Comparison of ENCODE assay signal across 8 cellular contexts in genomic region chr12:52139579-52140062, GRCh38. TPM values are rescaled to one million over a fixed set of nuclear protein-coding genes. Genes with fewer than 3 reads are reported as not detected.
DNase-seq lines count a peak whose midpoint lies in the region; ATAC-seq, FAIRE-seq and TF ChIP-seq lines count a peak whose summit lies in the region.

No MANE protein-coding gene starts in this region.

- POLR2A ChIA-PET in AG04450 (lab: Yijun Ruan, JAX) = no interaction called here

- H3K4me3 ChIP-seq in AG04450 (ENCODE audit: low read depth, low read length) (no peak overlapping the region), ascending aorta (no peak overlapping the region), right lobe of liver (no peak overlapping the region), sigmoid colon (no peak overlapping the region)

- ATAC-seq in right lobe of liver (peak; percentile 81 to 89 (median 88)), sciatic nerve (no peak)

- H3K9me3 ChIP-seq in AG04450 (ENCODE audit: control insufficient read depth, insufficient read depth, low read length) = no peaks in the 10 kb centered on the region
- H3K9me3 ChIP-seq in ascending aorta = no peaks in the 10 kb centered on the region
- no peaks in the 10 kb centered on the region for H3K9me3 ChIP-seq in right lobe of liver
- no peaks in the 10 kb centered on the region for H3K9me3 ChIP-seq in sigmoid colon

- intact Hi-C loops in ascending aorta (cut with DNase I) = loop anchor here (10.0 kb wide), 1 partner anchor 865 kb away; the partner anchor contains the start of gene EIF4B
- intact Hi-C loops in right lobe of liver (cut with DNase I) = no loop called here
- intact Hi-C loops in sigmoid colon (cut with DNase I) = no loop called here
- intact Hi-C loops in sciatic nerve (cut with DNase I) = no loop called here

- DNase-seq in AG04450 (ENCODE audit: low read depth, low spot score) = no peak
- peak; percentile 56 for DNase-seq in GM12892 (ENCODE audit: insufficient read length)
- DNase-seq in NCI-H226 = peak; percentile 50
- DNase-seq in ascending aorta (ENCODE audit: low spot score in 2 of 2) = no peak
- DNase-seq in right lobe of liver = peak in 1 of 3 donors; percentile 48
- DNase-seq in sigmoid colon = no peak
- no peak for DNase-seq in sciatic nerve (ENCODE audit: low spot score)
- no peak for DNase-seq in Ammon's horn (ENCODE audit: low spot score)

- H3K27ac ChIP-seq in AG04450 (ENCODE audit: low read depth, low read length) (no peak overlapping the region), ascending aorta (no peak overlapping the region), right lobe of liver (no peak overlapping the region), sigmoid colon (no peak overlapping the region)

- 7% methylated on average over 4 of the region's 5 CpGs for WGBS in right lobe of liver (ENCODE audit: insufficient coverage, low coverage, low lambda C conversion rate, missing lambda C conversion rate)
- WGBS in sigmoid colon, 2 donors = 7 to 30% methylated on average over 5 of the region's 5 CpGs

- H3K4me1 ChIP-seq in ascending aorta (no peaks in the 10 kb centered on the region), right lobe of liver (no peaks in the 10 kb centered on the region), sigmoid colon (no peaks in the 10 kb centered on the region)

- CTCF ChIA-PET in AG04450 (lab: Charles Lee) = interaction anchor here (0.6 to 1.4 kb wide), 6 partner anchors 18 to 841 kb away, joined by 3 to 7 read pairs (median 5); no protein-coding TSS in a partner anchor

- no peak for TF ChIP-seq POLR2A in GM12892 (IDR thresholded peaks at IDR 0.05; ENCODE audit: low read depth, low read length)
- TF ChIP-seq POLR2A in right lobe of liver (IDR thresholded peaks at IDR 0.05) = no peak
- TF ChIP-seq POLR2A in sigmoid colon (IDR thresholded peaks at IDR 0.05) = no peak

- no peak for FAIRE-seq in GM12892 (lab: Jason Lieb, UNC)

- TF ChIP-seq CTCF in AG04450 (IDR thresholded peaks at IDR 0.05; ENCODE audit: low read depth, low read length) (peak; percentile 72), ascending aorta (IDR thresholded peaks at IDR 0.05) (peak in 2 of 3 experiments; percentile 38 to 53), right lobe of liver (IDR thresholded peaks at IDR 0.05) (peak; percentile 48 to 75 (median 68)), sigmoid colon (IDR thresholded peaks at IDR 0.05) (peak in 2 of 4 experiments; percentile 10 to 35)

- H3K36me3 ChIP-seq in ascending aorta = no peaks in the 10 kb centered on the region
- H3K36me3 ChIP-seq in right lobe of liver = no peaks in the 10 kb centered on the region
- H3K36me3 ChIP-seq in sigmoid colon = no peaks in the 10 kb centered on the region

- no peak for TF ChIP-seq EP300 in sigmoid colon (IDR thresholded peaks at IDR 0.05)

- H3K27me3 ChIP-seq in AG04450 (ENCODE audit: control insufficient read depth, insufficient read depth, low read length) = no peaks in the 10 kb centered on the region
- H3K27me3 ChIP-seq in ascending aorta = no peaks in the 10 kb centered on the region
- no peaks in the 10 kb centered on the region for H3K27me3 ChIP-seq in right lobe of liver
- no peaks in the 10 kb centered on the region for H3K27me3 ChIP-seq in sigmoid colon

RNA-seq across cellular contexts. Expression of gene KRT80, which starts 52.2 kb away (rescaled TPM):
- polyA plus RNA-seq in AG04450 (2011; rRNA removed) (2.1 and 2.3 TPM in 2 replicates), sigmoid colon (under 1 TPM in 2 of 3 donors, not detected in 1; under 0.01 to 0.34 TPM)
- 2.2 and 2.3 TPM in 2 replicates for polyA minus RNA-seq in AG04450 (2011; rRNA and poly(A)+ RNA removed)
- not detected for polyA plus RNA-seq in GM12892 (2012; ENCODE audit: missing spikeins)
- total RNA-seq in ascending aorta (not detected), right lobe of liver (under 1 TPM; 0.09 to 0.51 (median 0.15) TPM), sigmoid colon (not detected), sciatic nerve (0.13 TPM)

Comparison
In these comparisons a context has a peak if more than half of its experiments do, and no peak if none do; other contexts are left out.
1. DNase-seq: peak in GM12892 (single experiment) and NCI-H226 (single experiment); none in AG04450 (single experiment), ascending aorta (0 of 2), sigmoid colon (single experiment), sciatic nerve (single experiment) and Ammon's horn (single experiment).